8 cellular contexts compared by ENCODE assay signal in the genomic region with DNA sequence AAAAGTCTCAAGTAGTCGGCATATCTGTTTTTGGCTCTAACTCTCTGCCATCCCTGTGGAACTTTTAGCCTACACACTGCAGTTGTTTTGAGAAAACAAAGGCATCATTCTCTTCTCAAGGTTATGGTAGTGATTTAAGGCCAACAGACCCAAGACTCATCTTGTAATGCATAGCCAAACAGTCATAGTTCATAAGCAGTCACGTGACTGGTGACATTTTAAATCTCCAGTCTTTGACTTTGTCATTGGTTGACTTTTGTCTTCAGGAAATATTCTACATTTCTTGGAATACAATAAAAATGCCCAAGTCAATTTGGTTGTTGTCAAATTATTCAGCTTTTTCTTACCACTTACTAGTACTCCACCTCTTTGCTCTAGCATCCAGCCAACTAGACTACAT.
"Had no signal": no experiment of that assay in that cellular context is flagged by ENCODE, and none has a peak within 500 bp of the region (broad histone marks: within the 10 kb centered on the region; RNA-seq: fewer than 3 reads in every experiment).

No MANE protein-coding gene starts in this region.

- H3K27me3 Mint-ChIP-seq: IgD-negative memory B cell had no signal

- H3K27ac Mint-ChIP-seq: GM23338, H9, IgD-negative memory B cell had no signal

- DNase-seq: H9, HCEC 1CT, KG1 had no signal

- H3K4me1 Mint-ChIP-seq: GM23338, H9, IgD-negative memory B cell had no signal

- H2AFZ ChIP-seq: GM23338 had no signal

- H3K4me3 ChIP-seq: GM23338 had no signal

- ATAC-seq: GM23338 had no signal

- H3K4me3 Mint-ChIP-seq: GM23338, H9, IgD-negative memory B cell had no signal

- FAIRE-seq: H1, H54, HTR-8/SVneo had no signal

- H3K4me2 ChIP-seq: GM23338 had no signal

- H3K36me3 Mint-ChIP-seq: IgD-negative memory B cell had no signal
